In genomic region chr1:234603221-234604204, GRCh38 we compare ENCODE assay signal across 8 cellular contexts. TPM values are rescaled to one million over a fixed set of nuclear protein-coding genes. Genes with fewer than 3 reads are reported as not detected.
DNase-seq lines count a peak whose midpoint lies in the region; ATAC-seq and TF ChIP-seq lines count a peak whose summit lies in the region.

No MANE protein-coding gene starts in this region.

- ATAC-seq in CD4-positive, alpha-beta T cell (ENCODE audit: poor library complexity), result no peak
- no peak for ATAC-seq in GM21360 (IDR thresholded peaks at IDR 0.05; ENCODE audit: unreplicated experiment)
- no peak for ATAC-seq in HG03457 (IDR thresholded peaks at IDR 0.05; ENCODE audit: unreplicated experiment)

- H3K36me3 ChIP-seq in kidney epithelial cell (ENCODE audit: control insufficient read depth, insufficient read depth, low read length), result peaks cover 5% of the 10 kb centered on the region
- H3K36me3 ChIP-seq in suprapubic skin, result peaks cover 10% of the 10 kb centered on the region

- peak overlapping the region; percentile 38 for H3K27ac ChIP-seq in CD4-positive, alpha-beta T cell (ENCODE audit: low read depth, low read length)
- H3K27ac ChIP-seq in suprapubic skin, result peak overlapping the region; percentile 99

- POLR2A ChIA-PET in CD4-positive, alpha-beta T cell (lab: Charles Lee), result interaction anchor here (0.7 to 2.4 kb wide), 8 partner anchors 9 to 502 kb away, joined by 3 to 18 read pairs (median 4); no protein-coding TSS in a partner anchor

- no peaks in the 10 kb centered on the region for H3K27me3 ChIP-seq in CD4-positive, alpha-beta T cell (ENCODE audit: control insufficient read depth, insufficient read depth, low read length)
- H3K27me3 ChIP-seq in kidney epithelial cell (ENCODE audit: control insufficient read depth, insufficient read depth, low read length), result no peaks in the 10 kb centered on the region
- no peaks in the 10 kb centered on the region for H3K27me3 ChIP-seq in suprapubic skin

- H3K4me3 Mint-ChIP-seq in CD4-positive, alpha-beta T cell, result peak overlapping the region; percentile 97
- peak overlapping the region; percentile 95 for H3K4me3 Mint-ChIP-seq in activated naive CD8-positive, alpha-beta T cell treated with anti-CD3 and anti-CD28 coated beads for 36 hours

- TF ChIP-seq EP300 in suprapubic skin (IDR thresholded peaks at IDR 0.05), result no peak

- TF ChIP-seq CTCF in CD4-positive, alpha-beta T cell (IDR thresholded peaks at IDR 0.05), result no peak
- TF ChIP-seq CTCF in kidney epithelial cell (IDR thresholded peaks at IDR 0.05; ENCODE audit: insufficient read depth, low read length, poor library complexity, severe bottlenecking), result no peak
- TF ChIP-seq CTCF in suprapubic skin (IDR thresholded peaks at IDR 0.05), result no peak

- peaks cover 62% of the 10 kb centered on the region for H3K36me3 Mint-ChIP-seq in CD4-positive, alpha-beta T cell (ENCODE audit: low read depth)
- H3K36me3 Mint-ChIP-seq in activated naive CD8-positive, alpha-beta T cell treated with anti-CD3 and anti-CD28 coated beads for 36 hours, result peaks cover 51% of the 10 kb centered on the region

- H3K9me3 ChIP-seq in CD4-positive, alpha-beta T cell (ENCODE audit: control insufficient read depth, low read length), result no peaks in the 10 kb centered on the region
- no peaks in the 10 kb centered on the region for H3K9me3 ChIP-seq in suprapubic skin

- H3K27ac Mint-ChIP-seq in CD4-positive, alpha-beta T cell, result peak overlapping the region; percentile 98
- peak overlapping the region; percentile 90 for H3K27ac Mint-ChIP-seq in activated naive CD8-positive, alpha-beta T cell treated with anti-CD3 and anti-CD28 coated beads for 36 hours

- peaks cover 6% of the 10 kb centered on the region for H3K27me3 Mint-ChIP-seq in CD4-positive, alpha-beta T cell
- H3K27me3 Mint-ChIP-seq in activated naive CD8-positive, alpha-beta T cell treated with anti-CD3 and anti-CD28 coated beads for 36 hours, result no peaks in the 10 kb centered on the region

- intact Hi-C loops in CD4-positive, alpha-beta T cell (cut with DNase I, micrococcal nuclease), result loop anchor here (5.0 to 10.0 kb wide), 2 partner anchors 231 to 721 kb away; partner anchors contain the start of genes ARID4B (in 1 of the 2), COA6 (in 1 of the 2) and GGPS1 (in 1 of the 2)

- peaks cover 72% of the 10 kb centered on the region for H3K4me1 ChIP-seq in suprapubic skin

- H3K4me3 ChIP-seq in kidney epithelial cell (ENCODE audit: low read depth, low read length) (peak overlapping the region; percentile 79), suprapubic skin (peak overlapping the region; percentile 87)

- no peaks in the 10 kb centered on the region for H3K9me3 Mint-ChIP-seq in CD4-positive, alpha-beta T cell
- H3K9me3 Mint-ChIP-seq in activated naive CD8-positive, alpha-beta T cell treated with anti-CD3 and anti-CD28 coated beads for 36 hours, result no peaks in the 10 kb centered on the region

- peaks cover 88% of the 10 kb centered on the region for H3K4me1 Mint-ChIP-seq in CD4-positive, alpha-beta T cell (ENCODE audit: low read depth)
- H3K4me1 Mint-ChIP-seq in activated naive CD8-positive, alpha-beta T cell treated with anti-CD3 and anti-CD28 coated beads for 36 hours, result peaks cover 51% of the 10 kb centered on the region

- 3% methylated on average over 6 of the region's 6 CpGs for WGBS in suprapubic skin

- DNase-seq in CD4-positive, alpha-beta T cell, result no peak
- peak; percentile 31 for DNase-seq in HT1080 (ENCODE audit: low read depth)
- DNase-seq in activated naive CD8-positive, alpha-beta T cell treated with anti-CD3 and anti-CD28 coated beads for 36 hours, result no peak
- no peak for DNase-seq in kidney epithelial cell (ENCODE audit: low read depth)
- no peak for DNase-seq in suprapubic skin (ENCODE audit: low spot score in 2 of 2)
- DNase-seq in T1000 (lab: John Stamatoyannopoulos, UW), result no peak

- no peak for TF ChIP-seq POLR2A in suprapubic skin (IDR thresholded peaks at IDR 0.05)

- CTCF ChIA-PET in CD4-positive, alpha-beta T cell (lab: Charles Lee), result interaction anchor here (0.8 kb wide), 1 partner anchor 480 kb away, joined by 3 read pairs; no protein-coding TSS in a partner anchor

RNA-seq across cellular contexts. Expression of gene IRF2BP2, which starts 6.5 kb away (rescaled TPM):
- 100 to 1,000 TPM; 580 to 609 TPM for total RNA-seq in CD4-positive, alpha-beta T cell
- total RNA-seq in HT1080 (2014; rRNA removed; shearing (Covaris generic)), result 47.8 and 69.6 TPM in 2 replicates
- polyA plus RNA-seq in HT1080 (2015; cell fraction: cytosol; rRNA removed), result 68.2 and 68.8 TPM in 2 replicates
- polyA plus RNA-seq in HT1080 (2015; cell fraction: nucleus; rRNA removed), result 90.5 and 110 TPM in 2 replicates
- total RNA-seq in activated naive CD8-positive, alpha-beta T cell treated with anti-CD3 and anti-CD28 coated beads for 36 hours, result 100 to 1,000 TPM; 109 to 111 TPM
- 85.5 and 88.5 TPM in 2 replicates for total RNA-seq in kidney epithelial cell
- total RNA-seq in suprapubic skin, result 100 to 1,000 TPM; 129 to 195 (median 159) TPM
